In the genomic region with DNA sequence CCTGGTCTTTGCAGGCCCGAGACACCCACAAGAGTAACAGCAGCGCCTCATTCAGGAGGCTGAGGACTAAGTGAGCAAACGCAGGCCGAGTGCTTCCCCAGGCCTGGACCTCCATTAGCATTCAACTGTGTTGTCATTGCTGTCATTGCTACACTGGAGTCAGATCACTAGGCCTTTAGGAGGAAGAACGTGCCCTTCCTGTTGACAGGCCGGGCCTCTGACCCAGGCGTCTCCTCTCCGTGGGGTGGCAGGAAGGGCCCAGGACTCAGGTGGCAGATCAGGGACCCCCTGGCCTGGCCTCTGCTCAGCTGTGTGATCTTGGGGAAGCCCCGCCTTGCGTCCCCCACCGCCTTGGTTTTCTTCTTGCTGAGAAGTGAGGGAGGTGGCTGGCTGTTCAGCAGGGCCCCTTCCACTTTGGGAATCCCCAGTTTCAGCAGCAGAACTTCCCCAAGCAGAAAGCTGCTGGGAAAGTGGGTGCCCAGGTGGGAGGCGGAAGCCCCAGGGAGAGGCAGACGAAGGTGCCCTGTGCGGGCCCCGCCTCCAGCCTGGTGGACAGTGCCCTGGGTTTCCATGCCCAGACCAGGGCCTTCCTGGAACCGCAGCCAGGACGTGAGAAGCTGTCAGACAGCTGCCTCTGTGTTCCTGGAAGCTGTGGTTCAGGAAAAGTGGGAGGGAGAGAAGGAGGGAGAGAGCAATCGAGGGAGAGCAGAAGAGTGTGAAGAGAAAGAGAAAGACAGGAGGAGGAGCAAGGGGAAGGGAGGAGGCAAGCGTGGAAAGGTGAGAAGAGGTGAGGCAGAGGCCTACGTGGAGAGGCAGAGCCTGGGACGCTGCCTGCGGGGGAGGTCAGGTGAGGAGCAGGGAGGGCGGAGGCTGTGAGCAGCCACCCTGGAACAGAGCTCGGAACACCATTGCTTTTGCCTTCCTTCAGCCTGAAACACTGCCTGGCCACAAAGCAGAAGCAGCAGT, we compare ENCODE assay signal across 1 cellular context.
TF ChIP-seq lines count a peak whose summit lies in the region.

No MANE protein-coding gene starts in this region.

TF ChIP-seq in WTC11, 78 proteins besides CTCF, POLR2A, EP300 and RAD21 (continued from another document):
- TF ChIP-seq, protein P1, sequence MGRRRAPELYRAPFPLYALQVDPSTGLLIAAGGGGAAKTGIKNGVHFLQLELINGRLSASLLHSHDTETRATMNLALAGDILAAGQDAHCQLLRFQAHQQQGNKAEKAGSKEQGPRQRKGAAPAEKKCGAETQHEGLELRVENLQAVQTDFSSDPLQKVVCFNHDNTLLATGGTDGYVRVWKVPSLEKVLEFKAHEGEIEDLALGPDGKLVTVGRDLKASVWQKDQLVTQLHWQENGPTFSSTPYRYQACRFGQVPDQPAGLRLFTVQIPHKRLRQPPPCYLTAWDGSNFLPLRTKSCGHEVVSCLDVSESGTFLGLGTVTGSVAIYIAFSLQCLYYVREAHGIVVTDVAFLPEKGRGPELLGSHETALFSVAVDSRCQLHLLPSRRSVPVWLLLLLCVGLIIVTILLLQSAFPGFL (CRISPR knock-in tag; IDR thresholded peaks at IDR 0.05; ENCODE audit: borderline replicate concordance), result no peak
- TF ChIP-seq, protein P2, sequence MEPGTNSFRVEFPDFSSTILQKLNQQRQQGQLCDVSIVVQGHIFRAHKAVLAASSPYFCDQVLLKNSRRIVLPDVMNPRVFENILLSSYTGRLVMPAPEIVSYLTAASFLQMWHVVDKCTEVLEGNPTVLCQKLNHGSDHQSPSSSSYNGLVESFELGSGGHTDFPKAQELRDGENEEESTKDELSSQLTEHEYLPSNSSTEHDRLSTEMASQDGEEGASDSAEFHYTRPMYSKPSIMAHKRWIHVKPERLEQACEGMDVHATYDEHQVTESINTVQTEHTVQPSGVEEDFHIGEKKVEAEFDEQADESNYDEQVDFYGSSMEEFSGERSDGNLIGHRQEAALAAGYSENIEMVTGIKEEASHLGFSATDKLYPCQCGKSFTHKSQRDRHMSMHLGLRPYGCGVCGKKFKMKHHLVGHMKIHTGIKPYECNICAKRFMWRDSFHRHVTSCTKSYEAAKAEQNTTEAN (CRISPR knock-in tag; IDR thresholded peaks at IDR 0.05), result no peak
- TF ChIP-seq, protein P3, sequence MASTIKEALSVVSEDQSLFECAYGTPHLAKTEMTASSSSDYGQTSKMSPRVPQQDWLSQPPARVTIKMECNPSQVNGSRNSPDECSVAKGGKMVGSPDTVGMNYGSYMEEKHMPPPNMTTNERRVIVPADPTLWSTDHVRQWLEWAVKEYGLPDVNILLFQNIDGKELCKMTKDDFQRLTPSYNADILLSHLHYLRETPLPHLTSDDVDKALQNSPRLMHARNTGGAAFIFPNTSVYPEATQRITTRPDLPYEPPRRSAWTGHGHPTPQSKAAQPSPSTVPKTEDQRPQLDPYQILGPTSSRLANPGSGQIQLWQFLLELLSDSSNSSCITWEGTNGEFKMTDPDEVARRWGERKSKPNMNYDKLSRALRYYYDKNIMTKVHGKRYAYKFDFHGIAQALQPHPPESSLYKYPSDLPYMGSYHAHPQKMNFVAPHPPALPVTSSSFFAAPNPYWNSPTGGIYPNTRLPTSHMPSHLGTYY (CRISPR knock-in tag; IDR thresholded peaks at IDR 0.05), result no peak
- TF ChIP-seq SMAD4 (CRISPR knock-in tag; IDR thresholded peaks at IDR 0.05), result no peak
TF ChIP-seq in WTC11: peak in this region for 0.
